ENCODE assay signal across 8 cellular contexts in the genomic region with DNA sequence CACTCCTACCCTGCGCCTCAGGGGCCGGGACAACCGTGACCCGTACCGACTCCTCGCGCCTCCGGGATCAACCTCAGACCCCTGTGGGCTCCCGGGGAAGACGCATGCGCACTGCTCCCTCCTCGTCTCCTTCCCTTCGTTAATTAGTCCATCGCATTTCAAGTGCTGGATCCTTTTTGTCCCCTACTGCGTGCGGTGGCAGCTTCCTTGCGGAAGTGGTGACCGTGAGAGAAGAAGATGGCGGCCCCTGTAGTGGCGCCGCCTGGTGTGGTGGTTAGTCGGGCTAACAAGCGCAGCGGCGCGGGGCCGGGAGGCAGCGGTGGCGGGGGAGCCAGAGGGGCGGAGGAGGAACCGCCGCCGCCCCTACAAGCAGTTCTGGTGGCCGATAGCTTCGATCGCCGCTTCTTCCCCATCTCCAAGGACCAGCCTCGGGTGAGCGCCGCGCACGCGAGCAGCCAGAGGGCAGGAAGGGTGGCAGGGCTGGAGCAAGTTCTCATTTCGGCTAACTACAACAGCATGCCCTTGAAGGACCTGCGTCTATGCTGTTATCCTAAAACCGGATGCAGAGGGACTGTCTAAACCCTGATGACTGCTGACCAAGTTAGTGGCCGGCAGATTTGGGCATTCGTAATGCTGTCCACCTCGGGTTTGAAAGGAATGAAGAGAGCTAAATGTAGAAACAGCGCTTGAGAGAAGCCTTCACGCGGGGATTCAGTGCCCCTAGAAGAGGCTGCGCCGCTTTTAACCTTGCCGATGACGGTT. TPM values are rescaled to one million over a fixed set of nuclear protein-coding genes. Genes with fewer than 3 reads are reported as not detected.
A peak's percentile ranks its signal among the peaks of the same experiment; 100 is the strongest.
DNase-seq lines count a peak whose midpoint lies in the region; ATAC-seq and TF ChIP-seq lines count a peak whose summit lies in the region.

TSS of gene EIF2B5 (plus strand) at position 210 of the 762 bp plus-strand sequence. CDS start at position 238, 28 bp downstream.

- peak; percentile 31 for TF ChIP-seq CTCF in CD4-positive, alpha-beta T cell (IDR thresholded peaks at IDR 0.05)
- TF ChIP-seq CTCF in dorsolateral prefrontal cortex (IDR thresholded peaks at IDR 0.05 in 54 of 56, conservative IDR thresholded peaks at IDR 0.05 in 2 of 56; ENCODE audit: low read depth in 1 of 56, partially characterized antibody in 56 of 56) (peak; percentile 55 to 90 (median 76)), lower leg skin (IDR thresholded peaks at IDR 0.05) (no peak)

- peak within 1 kb of the TSS; percentile 97 for H3K27ac Mint-ChIP-seq in CD4-positive, alpha-beta T cell
- H3K27ac Mint-ChIP-seq in activated CD4-positive, alpha-beta memory T cell treated with anti-CD3 and anti-CD28 coated beads for 36 hours: peak within 1 kb of the TSS; percentile 91

- no peaks in the 10 kb centered on the region for H3K27me3 ChIP-seq in CD4-positive, alpha-beta T cell (ENCODE audit: control insufficient read depth, insufficient read depth, low read length)
- no peaks in the 10 kb centered on the region for H3K27me3 ChIP-seq in dorsolateral prefrontal cortex

- H3K4me3 ChIP-seq in dorsolateral prefrontal cortex (peak within 1 kb of the TSS; percentile 66 to 99 (median 94)), lower leg skin (ENCODE audit: low read depth, poor library complexity, severe bottlenecking) (peak within 1 kb of the TSS; percentile 92)

- DNase-seq in CD4-positive, alpha-beta T cell: peak; percentile 72 to 84 (median 80)
- DNase-seq in NCI-H82 (lab: John Stamatoyannopoulos, UW) (peak; percentile 99), dorsolateral prefrontal cortex (peak; percentile 89 to 97 (median 94)), lower leg skin (ENCODE audit: low spot score in 2 of 2) (peak; percentile 92 to 97)
- peak; percentile 94 for DNase-seq in activated CD4-positive, alpha-beta memory T cell treated with anti-CD3 and anti-CD28 coated beads for 36 hours
- DNase-seq in stimulated activated CD4-positive, alpha-beta T cell treated with anti-CD3 and anti-CD28 coated beads, TNF-alpha, amount 100 ng/mL, for 24 hours (ENCODE audit: low read depth in 3 of 3): peak; percentile 75 to 87 (median 83)

- POLR2A ChIA-PET in CD4-positive, alpha-beta T cell (lab: Charles Lee): interaction anchor here (0.6 to 3.2 kb wide), 14 partner anchors 9 to 390 kb away, joined by 3 to 18 read pairs (median 4); partner anchors contain the start of genes ABCC5, ABCF3, AP2M1 and DVL3
- POLR2A ChIA-PET in activated CD4-positive, alpha-beta memory T cell treated with anti-CD3 and anti-CD28 coated beads for 36 hours (lab: Charles Lee): interaction anchor here (0.9 to 3.2 kb wide), 4 partner anchors 20 to 251 kb away, joined by 3 to 13 read pairs (median 6); partner anchors contain the start of genes ABCF3, DVL3 and PARL

- H3K9me3 ChIP-seq in CD4-positive, alpha-beta T cell (ENCODE audit: control insufficient read depth, low read length): no peaks in the 10 kb centered on the region

- peak within 1 kb of the TSS; percentile 76 for H3K27ac ChIP-seq in CD4-positive, alpha-beta T cell (ENCODE audit: low read depth, low read length)
- H3K27ac ChIP-seq in dorsolateral prefrontal cortex: peak within 1 kb of the TSS; percentile 79 to 99 (median 95)

- ATAC-seq in CD4-positive, alpha-beta T cell (ENCODE audit: poor library complexity): peak; percentile 88
- ATAC-seq in GM19397 (IDR thresholded peaks at IDR 0.05; ENCODE audit: unreplicated experiment): peak; percentile 86
- ATAC-seq in HG03571 (IDR thresholded peaks at IDR 0.05; ENCODE audit: unreplicated experiment): peak; percentile 92

- no peaks in the 10 kb centered on the region for H3K27me3 Mint-ChIP-seq in CD4-positive, alpha-beta T cell
- H3K27me3 Mint-ChIP-seq in activated CD4-positive, alpha-beta memory T cell treated with anti-CD3 and anti-CD28 coated beads for 36 hours: no peaks in the 10 kb centered on the region

- H3K4me3 Mint-ChIP-seq in CD4-positive, alpha-beta T cell: peak within 1 kb of the TSS; percentile 99
- H3K4me3 Mint-ChIP-seq in activated CD4-positive, alpha-beta memory T cell treated with anti-CD3 and anti-CD28 coated beads for 36 hours: peak within 1 kb of the TSS; percentile 96

- TF ChIP-seq POLR2A in lower leg skin (IDR thresholded peaks at IDR 0.05): no peak

- peaks cover 47% of the 10 kb centered on the region for H3K36me3 Mint-ChIP-seq in CD4-positive, alpha-beta T cell (ENCODE audit: low read depth)
- H3K36me3 Mint-ChIP-seq in activated CD4-positive, alpha-beta memory T cell treated with anti-CD3 and anti-CD28 coated beads for 36 hours: peaks cover 14% of the 10 kb centered on the region

- intact Hi-C loops in CD4-positive, alpha-beta T cell (cut with DNase I, micrococcal nuclease): loop anchor here (2.0 to 5.0 kb wide), 6 partner anchors 37 to 253 kb away; partner anchors contain the start of genes ABCF3 (in 2 of the 2), ABCC5 (in 1 of the 2), ALG3 (in 1 of the 2) and EEF1AKMT4 (in 1 of the 2)
- intact Hi-C loops in activated CD4-positive, alpha-beta memory T cell treated with anti-CD3 and anti-CD28 coated beads for 36 hours (cut with micrococcal nuclease): loop anchor here (1.0 kb wide), 3 partner anchors 20 to 118 kb away; partner anchors contain the start of genes ABCC5, ABCF3 and DVL3
- intact Hi-C loops in dorsolateral prefrontal cortex (cut with DNase I): loop anchor here (1.0 to 10.0 kb wide), 8 partner anchors 20 to 238 kb away; partner anchors contain the start of genes ABCC5 (in 2 of the 2), DVL3 (in 2 of the 2), PSMD2 (in 2 of the 2) and ABCF3 (in 1 of the 2)
- intact Hi-C loops in lower leg skin (cut with DNase I; ENCODE audit: low total_unique reads): no loop called here

- 0 to 1% methylated on average over 42 to 56 of the region's 56 CpGs for WGBS in lower leg skin, 2 donors

- CTCF ChIA-PET in CD4-positive, alpha-beta T cell (lab: Charles Lee): interaction anchor here (0.7 to 1.5 kb wide), 5 partner anchors 10 to 251 kb away, joined by 3 to 5 read pairs (median 4); partner anchors contain the start of genes DVL3 and PARL
- CTCF ChIA-PET in activated CD4-positive, alpha-beta memory T cell treated with anti-CD3 and anti-CD28 coated beads for 36 hours (lab: Charles Lee): interaction anchor here (0.6 to 1.8 kb wide), 7 partner anchors 21 to 250 kb away, joined by 3 to 7 read pairs (median 4); partner anchors contain the start of genes DVL3 and PARL

- no peaks in the 10 kb centered on the region for H3K9me3 Mint-ChIP-seq in CD4-positive, alpha-beta T cell
- H3K9me3 Mint-ChIP-seq in activated CD4-positive, alpha-beta memory T cell treated with anti-CD3 and anti-CD28 coated beads for 36 hours: no peaks in the 10 kb centered on the region

- H3K4me1 Mint-ChIP-seq in CD4-positive, alpha-beta T cell (ENCODE audit: low read depth): peaks cover 50% of the 10 kb centered on the region
- peaks cover 35% of the 10 kb centered on the region for H3K4me1 Mint-ChIP-seq in activated CD4-positive, alpha-beta memory T cell treated with anti-CD3 and anti-CD28 coated beads for 36 hours (ENCODE audit: low read depth)

RNA-seq across cellular contexts. Expression of gene EIF2B5, which starts in this region (rescaled TPM):
- 10 to 100 TPM; 53.6 TPM for total RNA-seq in CD4-positive, alpha-beta T cell
- 10 to 100 TPM; 49.6 to 51.5 TPM for total RNA-seq in activated CD4-positive, alpha-beta memory T cell treated with anti-CD3 and anti-CD28 coated beads for 36 hours
- total RNA-seq in dorsolateral prefrontal cortex (10 to 100 TPM; 35.0 to 63.0 (median 44.9) TPM), lower leg skin (10 to 100 TPM; 36.5 to 52.5 (median 40.1) TPM)

Comparison
In these comparisons a context has a peak if more than half of its experiments do, and no peak if none do; other contexts are left out.
1. Peak in every context shown above with its lines: DNase-seq, ATAC-seq, H3K4me3 ChIP-seq and H3K27ac ChIP-seq.
2. CTCF ChIP-seq: peak in CD4-positive, alpha-beta T cell (single experiment) and dorsolateral prefrontal cortex (56 of 56); none in lower leg skin (0 of 3).